In the genomic region with DNA sequence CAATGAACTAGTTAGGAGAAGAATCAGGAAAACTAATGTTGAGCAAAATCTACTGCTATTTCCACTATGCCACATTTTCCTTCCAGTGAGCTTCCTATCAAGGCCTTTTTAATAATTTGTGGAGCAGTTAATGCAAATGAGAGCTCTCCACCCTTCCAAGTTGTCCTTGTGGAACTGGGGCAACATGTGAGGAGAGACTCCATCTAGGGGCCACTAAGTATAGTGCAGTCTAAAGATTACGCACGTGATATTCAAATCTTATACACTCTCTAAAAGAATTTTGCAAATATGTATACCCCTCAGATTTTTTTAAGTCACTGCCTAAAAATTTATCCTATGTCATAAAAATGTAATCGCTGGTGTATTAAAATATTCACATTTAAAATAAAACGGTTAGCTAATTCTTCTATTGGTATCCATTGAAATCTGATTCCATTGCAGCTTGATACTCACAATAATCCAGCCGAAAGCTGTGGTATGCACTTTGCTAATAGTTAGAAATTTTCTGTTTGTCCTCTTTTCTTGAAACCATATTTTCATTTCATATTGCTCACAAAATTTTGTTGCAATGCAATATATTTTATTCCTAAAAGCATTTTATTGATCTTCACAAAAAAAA, we compare ENCODE assay signal across 9 cellular contexts.
DNase-seq lines count a peak whose midpoint lies in the region; ATAC-seq, FAIRE-seq and TF ChIP-seq lines count a peak whose summit lies in the region.
"Had no signal": no experiment of that assay in that cellular context is flagged by ENCODE, and none has a peak within 500 bp of the region (broad histone marks: within the 10 kb centered on the region; RNA-seq: fewer than 3 reads in every experiment).

No MANE protein-coding gene starts in this region.

- H3K9me2 ChIP-seq in PC-3 (replicated peaks; ENCODE audit: low read length), result no peaks in the 10 kb centered on the region

- no peaks in the 10 kb centered on the region for H3K79me2 ChIP-seq in PC-3 (ENCODE audit: low read length)

- no peaks in the 10 kb centered on the region for H3K4me1 Mint-ChIP-seq in T-helper 17 cell

- in situ Hi-C loops in G401 (cut with HindIII; ENCODE audit: low sequenced_read_pairs), result no loop called here

- CTCF ChIA-PET in PC-3 (lab: Charles Lee), result no interaction called here

- H3K9me3 ChIP-seq in PC-3 (ENCODE audit: low read length) (0 out of 2 replicates have a peak, but pooled peaks cover 3% of the 10 kb centered on the region), small intestine (ENCODE audit: control insufficient read depth, low read depth) (no peaks in the 10 kb centered on the region), T-helper 17 cell (ENCODE audit: control insufficient read depth, low read length, poor library complexity, severe bottlenecking) (no peaks in the 10 kb centered on the region)

- peak; percentile 26 for FAIRE-seq in small intestine (lab: Jason Lieb, UNC)

- POLR2A ChIA-PET in PC-3 (lab: Charles Lee; ENCODE audit: unreplicated experiment), result no interaction called here

- no peak overlapping the region for H3K4me2 ChIP-seq in PC-3 (ENCODE audit: low read length)

- H2AFZ ChIP-seq in PC-3 (ENCODE audit: low read length), result no peak overlapping the region

- no peaks in the 10 kb centered on the region for H3K36me3 ChIP-seq in PC-3 (ENCODE audit: low read depth, low read length)
- H3K36me3 ChIP-seq in small intestine (ENCODE audit: control insufficient read depth in 2 of 2, insufficient read depth in 2 of 2, low read length in 2 of 2), result no peaks in the 10 kb centered on the region

- 9 to 23% (median 15%) methylated on average over 5 of the region's 5 CpGs for WGBS in small intestine, 3 donors

- DNase-seq in G401 (ENCODE audit: low spot score) (peak; percentile 11), PC-3 (peak; percentile 51), fibroblast of mammary gland (ENCODE audit: low read depth) (peak; percentile 34), small intestine (peak; percentile 10), HuH-7.5 (ENCODE audit: low spot score) (no peak), T-helper 17 cell (no peak)

- H3K27ac ChIP-seq in PC-3 (ENCODE audit: low read length), result no peak overlapping the region
- no peak overlapping the region for H3K27ac ChIP-seq in small intestine (ENCODE audit: low read depth in 1 of 2, low read length in 1 of 2)

- H3F3A ChIP-seq in PC-3 (ENCODE audit: low read length, unreplicated experiment), result no peaks in the 10 kb centered on the region

- peak; percentile 70 for TF ChIP-seq CTCF in PC-3 (conservative IDR thresholded peaks at IDR 0.05; ENCODE audit: low read depth, low read length)
- TF ChIP-seq CTCF in fibroblast of mammary gland (conservative IDR thresholded peaks at IDR 0.05; ENCODE audit: control insufficient read depth, insufficient read depth, low read depth, low read length), result peak; percentile 78

- ATAC-seq in HG03159 (IDR thresholded peaks at IDR 0.05; ENCODE audit: unreplicated experiment) (peak; percentile 66), PC-3 (no peak; the same call in 1 of the 2 replicates), GM18870 (IDR thresholded peaks at IDR 0.05; ENCODE audit: unreplicated experiment) (no peak), T-helper 17 cell (no peak)

- H3K4me3 Mint-ChIP-seq in T-helper 17 cell, result no peak overlapping the region
- H3K4me3 Mint-ChIP-seq: T-helper 1 cell treated with Interleukin-12 subunit alpha and Interleukin-12 subunit beta and Interleukin-4 antibody, amounts not matched to agents 30 μg/mL and 1 μg/mL, for 36 hours had no signal

- no peaks in the 10 kb centered on the region for H4K20me1 ChIP-seq in PC-3 (ENCODE audit: low read length)

- H3K27ac Mint-ChIP-seq in T-helper 17 cell, result no peak overlapping the region
- H3K27ac Mint-ChIP-seq: T-helper 1 cell treated with Interleukin-12 subunit alpha and Interleukin-12 subunit beta and Interleukin-4 antibody, amounts not matched to agents 30 μg/mL and 1 μg/mL, for 36 hours had no signal

- H3K4me3 ChIP-seq in PC-3 (ENCODE audit: low read length), result no peak overlapping the region
- no peak overlapping the region for H3K4me3 ChIP-seq in fibroblast of mammary gland (ENCODE audit: control insufficient read depth, low read depth, low read length)
- H3K4me3 ChIP-seq in small intestine (ENCODE audit: low read depth in 1 of 2, low read length in 2 of 2), result no peak overlapping the region

- peaks cover 5% of the 10 kb centered on the region for H3K27me3 Mint-ChIP-seq in T-helper 17 cell

- H3K4me1 ChIP-seq in PC-3 (ENCODE audit: insufficient read depth, low read length) (no peaks in the 10 kb centered on the region), small intestine (ENCODE audit: control insufficient read depth in 2 of 2, insufficient read depth in 1 of 2, low read depth in 1 of 2, low read length in 1 of 2) (no peaks in the 10 kb centered on the region)

- H3K36me3 Mint-ChIP-seq in T-helper 17 cell (ENCODE audit: low read depth), result no peaks in the 10 kb centered on the region

- H3K9ac ChIP-seq in PC-3 (ENCODE audit: low read length), result no peak overlapping the region

- no TSS peak for BruUV-seq in PC-3 (replicated peaks; lab: Mats Ljungman, UMichigan)

- intact Hi-C loops in PC-3 (cut with micrococcal nuclease), result loop anchor here (10.0 kb wide), 1 partner anchor 1042 kb away; no protein-coding TSS in a partner anchor

- H3K27me3 ChIP-seq in PC-3 (ENCODE audit: low read length), result peaks cover 3% of the 10 kb centered on the region
- no peaks in the 10 kb centered on the region for H3K27me3 ChIP-seq in small intestine (ENCODE audit: control insufficient read depth in 2 of 2, insufficient read depth in 2 of 2, low read length in 2 of 2)

Comparison
In these comparisons a context has a peak if more than half of its experiments do, and no peak if none do; other contexts are left out.
1. DNase-seq: peak in G401 (single experiment), PC-3 (single experiment), fibroblast of mammary gland (single experiment) and small intestine (single experiment); none in HuH-7.5 (single experiment) and T-helper 17 cell (0 of 3).